In the genomic region with DNA sequence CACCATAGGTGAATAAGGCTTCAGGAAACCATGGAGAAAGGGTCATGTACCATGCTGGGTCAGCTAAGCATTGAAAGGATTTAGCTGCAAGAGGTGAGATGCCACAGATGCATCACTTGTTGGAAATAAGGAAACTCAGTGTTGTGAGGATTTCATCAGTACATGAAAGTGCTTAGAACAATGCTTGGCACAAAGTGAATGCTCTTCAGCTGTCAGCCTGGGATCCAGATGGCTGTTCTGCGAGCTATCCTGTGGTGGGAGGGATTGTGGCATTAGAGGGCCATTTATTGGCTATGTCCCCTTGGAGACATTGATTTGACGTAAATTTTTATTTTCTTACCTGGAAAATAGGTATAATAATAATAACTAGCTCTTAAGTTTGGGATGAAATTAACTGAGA, we compare ENCODE assay signal across 20 cellular contexts. TPM values are rescaled to one million over a fixed set of nuclear protein-coding genes. Genes with fewer than 3 reads are reported as not detected.
"Had no signal": no experiment of that assay in that cellular context is flagged by ENCODE, and none has a peak within 500 bp of the region (broad histone marks: within the 10 kb centered on the region; RNA-seq: fewer than 3 reads in every experiment).

No MANE protein-coding gene starts in this region.

- FAIRE-seq: colon, small intestine had no signal

- H3K9me3 Mint-ChIP-seq: dendritic cell treated with granulocyte-macrophage colony-stimulating factor and Interleukin-4, amounts not matched to agents 40 ng/mL and 50 ng/mL, for 4 days had no signal

- H3K36me3 Mint-ChIP-seq: naive thymus-derived CD4-positive, alpha-beta T cell had no signal

- H3K4me3 Mint-ChIP-seq: dendritic cell treated with granulocyte-macrophage colony-stimulating factor and Interleukin-4, amounts not matched to agents 40 ng/mL and 50 ng/mL, for 4 days; naive thymus-derived CD4-positive, alpha-beta T cell; nephron progenitor cell had no signal

- H3K27ac Mint-ChIP-seq: dendritic cell treated with granulocyte-macrophage colony-stimulating factor and Interleukin-4, amounts not matched to agents 40 ng/mL and 50 ng/mL, for 4 days; naive thymus-derived CD4-positive, alpha-beta T cell; nephron progenitor cell had no signal

- H3K4me1 Mint-ChIP-seq: naive thymus-derived CD4-positive, alpha-beta T cell; nephron progenitor cell had no signal

- DNase-seq: esophagus squamous epithelium; foreskin keratinocyte; heart left ventricle; hippocampal formation; left colon; left ventricle myocardium superior; mesendoderm; naive thymus-derived CD4-positive, alpha-beta T cell; nephron progenitor cell; posterior cingulate gyrus; right cardiac atrium; small intestine; stimulated activated CD4-positive, alpha-beta T cell treated with anti-CD3 and anti-CD28 coated beads, Interleukin-2, amount 100 ng/mL, for 48 hours; stimulated activated naive CD4-positive, alpha-beta T cell treated with Interleukin-2 at 50 U/mL for 16 hours; thyroid gland; upper lobe of left lung; uterus had no signal

- ATAC-seq: foreskin keratinocyte; heart left ventricle; left colon; left ventricle myocardium superior; naive thymus-derived CD4-positive, alpha-beta T cell; right cardiac atrium had no signal

RNA-seq across cellular contexts. Expression of gene ELOVL2, which starts 53.0 kb away (rescaled TPM):
- total RNA-seq: mononuclear cell; naive thymus-derived CD4-positive, alpha-beta T cell had no signal
